Comparison of ENCODE assay signal across 13 cellular contexts in the genomic region with DNA sequence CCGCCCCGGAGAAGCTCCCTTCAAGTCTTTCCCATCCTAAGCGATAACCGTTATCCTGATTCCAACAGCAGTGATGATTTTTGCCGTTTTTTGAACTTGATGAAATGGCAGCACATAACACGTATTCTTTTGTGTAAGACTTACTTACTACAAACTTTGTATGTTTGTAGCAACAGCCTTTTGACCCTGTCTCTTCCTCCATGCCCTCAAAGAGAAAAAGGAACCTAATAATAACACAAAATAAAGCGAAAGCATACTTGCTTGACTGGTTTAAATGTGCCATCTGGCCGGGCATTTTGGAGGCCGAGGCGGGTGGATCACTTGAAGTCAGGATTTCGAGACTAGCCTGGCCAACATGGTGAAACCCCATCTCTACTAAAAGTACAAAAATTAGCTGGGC. TPM values are rescaled to one million over a fixed set of nuclear protein-coding genes. Genes with fewer than 3 reads are reported as not detected.
DNase-seq lines count a peak whose midpoint lies in the region; ATAC-seq, FAIRE-seq and TF ChIP-seq lines count a peak whose summit lies in the region.
"Had no signal": no experiment of that assay in that cellular context is flagged by ENCODE, and none has a peak within 500 bp of the region (broad histone marks: within the 10 kb centered on the region; RNA-seq: fewer than 3 reads in every experiment).

No MANE protein-coding gene starts in this region.

- no peak for FAIRE-seq in kidney (lab: Jason Lieb, UNC)

- DNase-seq in HL-60 (ENCODE audit: low read depth in 1 of 2, low spot score in 1 of 2) (peak in 1 of 2 experiments; percentile 75), GOT3 (lab: John Stamatoyannopoulos, UW) (no peak), EL (no peak), kidney (no peak)
- no peak for DNase-seq in stimulated activated CD4-positive, alpha-beta T cell treated with anti-CD3 and anti-CD28 coated beads, Interleukin-15, amount 100 ng/mL, for 24 hours
- DNase-seq: activated CD4-positive, alpha-beta T cell treated with anti-CD3 and anti-CD28 coated beads, Interleukin-2, amount 50 U/mL, for 48 hours; immature natural killer cell; NCI-H2029; T-cell had no signal

- ATAC-seq in GM18909 (IDR thresholded peaks at IDR 0.05; ENCODE audit: poor library complexity, unreplicated experiment): peak; percentile 20
- ATAC-seq in GM21737 (IDR thresholded peaks at IDR 0.05; ENCODE audit: unreplicated experiment): peak; percentile 10
- ATAC-seq: T-cell had no signal

- H3K4me3 ChIP-seq in HL-60 (replicated peaks; ENCODE audit: insufficient read depth, low read length) (no peak overlapping the region), neutrophil (ENCODE audit: low read depth in 1 of 2, low read length in 1 of 2) (peak overlapping the region; percentile 44 to 59), kidney (ENCODE audit: low read length in 2 of 2) (no peak overlapping the region)
- H3K4me3 ChIP-seq: thoracic aorta had no signal

- H3K27me3 ChIP-seq in HL-60 (ENCODE audit: insufficient read depth, poor library complexity, severe bottlenecking) (no peaks in the 10 kb centered on the region), neutrophil (no peaks in the 10 kb centered on the region)

- H3K9ac ChIP-seq in kidney (ENCODE audit: low read length in 2 of 2): no peak overlapping the region

- H3K9me3 ChIP-seq in neutrophil (no peaks in the 10 kb centered on the region), kidney (ENCODE audit: control insufficient read depth in 1 of 2, low read length in 2 of 2) (no peaks in the 10 kb centered on the region)
- H3K9me3 ChIP-seq: thoracic aorta had no signal

- H3K36me3 ChIP-seq in neutrophil: no peaks in the 10 kb centered on the region
- no peaks in the 10 kb centered on the region for H3K36me3 ChIP-seq in kidney (ENCODE audit: control insufficient read depth in 1 of 2, insufficient read depth in 2 of 2, low read length in 2 of 2)
- H3K36me3 ChIP-seq: thoracic aorta had no signal

- TF ChIP-seq CTCF in HL-60 (IDR thresholded peaks at IDR 0.05; ENCODE audit: insufficient read depth, low read length) (no peak), neutrophil (IDR thresholded peaks at IDR 0.05) (no peak), kidney (IDR thresholded peaks at IDR 0.05; ENCODE audit: borderline replicate concordance, extremely low read depth, insufficient read depth) (no peak)

- H3K27ac ChIP-seq in HL-60 (replicated peaks) (peak overlapping the region; percentile 91), neutrophil (peak overlapping the region; percentile 93), kidney (ENCODE audit: low read depth in 2 of 2, low read length in 2 of 2) (no peak overlapping the region)
- H3K27ac ChIP-seq: thoracic aorta had no signal

- intact Hi-C loops in kidney (cut with DNase I): no loop called here

- H3K4me1 ChIP-seq in neutrophil (ENCODE audit: control insufficient read depth in 1 of 2, insufficient read depth in 1 of 2, low read depth in 1 of 2, low read length in 1 of 2) (peaks cover 71 to 72% of the 10 kb centered on the region in 2 experiments), kidney (ENCODE audit: control insufficient read depth in 1 of 2, insufficient read depth in 1 of 2, low read depth in 1 of 2, low read length in 2 of 2) (peaks cover 3 to 4% of the 10 kb centered on the region in 2 donors)

RNA-seq across cellular contexts. Expression of a gene that starts 26.4 kb away (rescaled TPM):
- total RNA-seq in kidney: 22.4 TPM
- 4.5 TPM for polyA plus RNA-seq in kidney (ENCODE audit: insufficient read depth, low read depth, low replicate concordance)

Comparison
In these comparisons a context has a peak if more than half of its experiments do, and no peak if none do; other contexts are left out.
1. H3K27ac ChIP-seq: peak in HL-60 (single experiment) and neutrophil (single experiment); none in kidney (0 of 2).
2. H3K4me3 ChIP-seq: peak in neutrophil (2 of 2); none in HL-60 (single experiment) and kidney (0 of 2).